ENCODE assay signal across 14 cellular contexts in genomic region chr5:137347865-137348264, GRCh38.
A peak's percentile ranks its signal among the peaks of the same experiment; 100 is the strongest.
DNase-seq lines count a peak whose midpoint lies in the region; ATAC-seq and TF ChIP-seq lines count a peak whose summit lies in the region.
"Had no signal": no experiment of that assay in that cellular context is flagged by ENCODE, and none has a peak within 500 bp of the region (broad histone marks: within the 10 kb centered on the region; RNA-seq: fewer than 3 reads in every experiment).

No MANE protein-coding gene starts in this region.

- CTCF ChIA-PET in HEK293 (lab: Yijun Ruan, JAX): interaction anchor here (2.3 kb wide), 1 partner anchor 28 kb away, joined by 7 read pairs; no protein-coding TSS in a partner anchor

- no peak for TF ChIP-seq CTCF in HEK293 (tag by site-specific recombination; IDR thresholded peaks at IDR 0.05)
- no peak for TF ChIP-seq CTCF in mucosa of descending colon (IDR thresholded peaks at IDR 0.05)

- H3K27ac ChIP-seq in HEK293 (ENCODE audit: extremely low read depth, low read depth, low read length) (no peak overlapping the region), substantia nigra (ENCODE audit: low read depth, low read length, poor library complexity, severe bottlenecking) (peak overlapping the region; percentile 8)

- no peak overlapping the region for H3K4me3 ChIP-seq in HEK293 (ENCODE audit: low read depth, low read length)
- no peak overlapping the region for H3K4me3 ChIP-seq in mucosa of descending colon
- H3K4me3 ChIP-seq: HAP-1 had no signal

- H3K9me3 ChIP-seq in HEK293 (ENCODE audit: control insufficient read depth, insufficient read depth, low read depth, low read length) (no peaks in the 10 kb centered on the region), mucosa of descending colon (no peaks in the 10 kb centered on the region)
- H3K9me3 ChIP-seq: HAP-1 had no signal

- ATAC-seq in left lobe of liver: peak; percentile 81
- ATAC-seq in HG03457 (IDR thresholded peaks at IDR 0.05; ENCODE audit: unreplicated experiment): no peak
- ATAC-seq in mucosa of descending colon: no peak

- H3K4me1 ChIP-seq in HEK293 (ENCODE audit: control insufficient read depth, insufficient read depth, low read length) (no peaks in the 10 kb centered on the region), mucosa of descending colon (ENCODE audit: low read depth) (no peaks in the 10 kb centered on the region)
- H3K4me1 ChIP-seq: HAP-1 had no signal

- intact Hi-C loops in mucosa of descending colon (cut with DNase I, micrococcal nuclease): no loop called here

- H3K36me3 ChIP-seq in HEK293 (ENCODE audit: control insufficient read depth in 2 of 2, insufficient read depth in 1 of 2, low read length in 2 of 2) (no peaks in the 10 kb centered on the region), mucosa of descending colon (ENCODE audit: low read depth) (no peaks in the 10 kb centered on the region)
- H3K36me3 ChIP-seq: HAP-1 had no signal

- peak; percentile 92 to 96 for DNase-seq in NCI-H526 (lab: John Stamatoyannopoulos, UW)
- peak; percentile 58 for DNase-seq in left lobe of liver (ENCODE audit: low spot score)
- DNase-seq in substantia nigra (lab: John Stamatoyannopoulos, UW): no peak
- DNase-seq in mucosa of descending colon: no peak
- DNase-seq: Calu3; CD4-positive, alpha-beta memory T cell; COR-L47; DMS53; DMS79 treated with DMSO at 0.1 percent for 48 hours; GF-D8; GOT3 had no signal

- POLR2A ChIA-PET in HEK293 (lab: Yijun Ruan, JAX): no interaction called here

TF ChIP-seq in HEK293, 187 proteins besides CTCF, POLR2A, EP300 and RAD21:
- TF ChIP-seq SCRT2 (tag by site-specific recombination; IDR thresholded peaks at IDR 0.05) (peak; percentile 55; the same call in 1 of the 2 replicates), ZNF514 (tag by site-specific recombination; IDR thresholded peaks at IDR 0.05) (no peak), ZNF549 (tag by site-specific recombination; IDR thresholded peaks at IDR 0.05) (no peak), ZNF426 (tag by site-specific recombination; IDR thresholded peaks at IDR 0.05) (no peak), ZSCAN18 (tag by site-specific recombination; IDR thresholded peaks at IDR 0.05) (no peak), SP2 (tag by site-specific recombination; IDR thresholded peaks at IDR 0.05) (no peak), ZNF768 (tag by site-specific recombination; IDR thresholded peaks at IDR 0.05) (no peak), OSR2 (tag by site-specific recombination; IDR thresholded peaks at IDR 0.05) (no peak)

Comparison
In these comparisons a context has a peak if more than half of its experiments do, and no peak if none do; other contexts are left out.
1. DNase-seq: peak in NCI-H526 (2 of 2) and left lobe of liver (single experiment); none in substantia nigra (0 of 49) and mucosa of descending colon (0 of 3).